Comparison of ENCODE assay signal across 8 cellular contexts in the genomic region with DNA sequence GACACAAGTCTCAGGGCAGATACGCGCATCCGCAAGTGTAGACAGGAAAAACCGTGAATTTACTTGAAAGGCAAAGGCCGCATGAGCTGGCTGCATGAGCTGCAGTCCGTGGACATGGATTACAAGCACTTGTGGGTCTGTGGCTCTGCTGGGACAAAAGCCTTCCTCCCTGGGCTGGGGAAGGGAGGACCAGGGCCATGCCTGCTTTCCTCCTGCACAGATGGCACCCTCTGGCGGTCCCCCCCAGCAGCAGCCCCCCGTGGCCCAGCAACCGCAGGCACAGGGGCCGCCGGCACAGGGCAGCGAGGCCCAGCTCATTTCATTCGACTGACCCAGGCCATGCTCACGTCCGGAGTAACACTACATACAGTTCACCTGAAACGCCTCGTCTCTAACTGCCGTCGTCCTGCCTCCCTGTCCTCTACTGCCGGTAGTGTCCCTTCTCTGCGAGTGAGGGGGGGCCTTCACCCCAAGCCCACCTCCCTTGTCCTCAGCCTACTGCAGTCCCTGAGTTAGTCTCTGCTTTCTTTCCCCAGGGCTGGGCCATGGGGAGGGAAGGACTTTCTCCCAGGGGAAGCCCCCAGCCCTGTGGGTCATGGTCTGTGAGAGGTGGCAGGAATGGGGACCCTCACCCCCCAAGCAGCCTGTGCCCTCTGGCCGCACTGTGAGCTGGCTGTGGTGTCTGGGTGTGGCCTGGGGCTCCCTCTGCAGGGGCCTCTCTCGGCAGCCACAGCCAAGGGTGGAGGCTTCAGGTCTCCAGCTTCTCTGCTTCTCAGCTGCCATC. TPM values are rescaled to one million over a fixed set of nuclear protein-coding genes. Genes with fewer than 3 reads are reported as not detected.
DNase-seq lines count a peak whose midpoint lies in the region; ATAC-seq and TF ChIP-seq lines count a peak whose summit lies in the region.

No MANE protein-coding gene starts in this region.

- no peak for TF ChIP-seq POLR2A in testis (IDR thresholded peaks at IDR 0.05)

- POLR2A ChIA-PET in SK-N-SH (lab: Yijun Ruan, JAX) = interaction anchor here (0.8 to 4.1 kb wide), 7 partner anchors 8 to 132 kb away, joined by 3 to 33 read pairs (median 9); a partner anchor contains a TSS

- H3K36me3 ChIP-seq in SK-N-SH (replicated peaks in 1 of 2; ENCODE audit: control insufficient read depth in 1 of 2, insufficient read depth in 2 of 2, low read length in 1 of 2) (peaks cover 50 to 71% of the 10 kb centered on the region in 2 experiments), testis (ENCODE audit: low read depth, missing control alignments) (no peaks in the 10 kb centered on the region)

- H3K4me1 ChIP-seq in SK-N-SH (ENCODE audit: control insufficient read depth in 1 of 2, insufficient read depth in 2 of 2, low read depth in 1 of 2, low read length in 1 of 2) (peaks cover 14 to 29% of the 10 kb centered on the region in 2 experiments; a peak in 3 of 4 replicates), testis (peaks cover 23% of the 10 kb centered on the region)

- no peak for ATAC-seq in stimulated activated naive CD8-positive, alpha-beta T cell treated with anti-CD3 and anti-CD28 coated beads, Interleukin-15, amount 100 ng/mL, for 72 hours

- peak; percentile 29; the same call in 1 of the 2 replicates for TF ChIP-seq CTCF in SK-N-SH (IDR thresholded peaks at IDR 0.05)
- no peak for TF ChIP-seq CTCF in foreskin fibroblast (IDR thresholded peaks at IDR 0.05; ENCODE audit: low read depth, low read length)
- no peak for TF ChIP-seq CTCF in testis (IDR thresholded peaks at IDR 0.05)

- H3F3A ChIP-seq in SK-N-SH (replicated peaks; ENCODE audit: insufficient read depth) = peaks cover 54% of the 10 kb centered on the region

- H3K4me2 ChIP-seq in SK-N-SH = peak overlapping the region; percentile 97

- H2AFZ ChIP-seq in SK-N-SH (ENCODE audit: low read depth) = no peak overlapping the region

- H3K4me3 ChIP-seq in SK-N-SH (ENCODE audit: low read depth in 2 of 2, low read length in 1 of 2) (peak overlapping the region; percentile 86 to 95), foreskin fibroblast (ENCODE audit: low read depth in 1 of 2, low read length in 2 of 2) (peak overlapping the region; percentile 73 to 93), testis (no peak overlapping the region)

- CTCF ChIA-PET in SK-N-SH (lab: Yijun Ruan, JAX) = interaction anchor here (0.5 to 2.6 kb wide), 9 partner anchors 8 to 168 kb away, joined by 3 to 17 read pairs (median 3); a partner anchor contains a TSS

- H3K4me3 Mint-ChIP-seq in stimulated activated naive CD8-positive, alpha-beta T cell treated with anti-CD3 and anti-CD28 coated beads, Interleukin-15, amount 100 ng/mL, for 72 hours = peak overlapping the region; percentile 94 to 97

- intact Hi-C loops in testis (cut with DNase I; ENCODE audit: low total_unique reads) = no loop called here

- WGBS in SK-N-SH (ENCODE audit: low lambda C conversion rate) = 80% methylated on average over 20 of the region's 23 CpGs
- WGBS in testis, 2 donors = 67 to 72% methylated on average over 22 to 23 of the region's 23 CpGs

- H3K9ac ChIP-seq in SK-N-SH = peak overlapping the region; percentile 98; the same call in 1 of the 2 replicates

- no peak for TF ChIP-seq RAD21 in SK-N-SH (IDR thresholded peaks at IDR 0.05; ENCODE audit: low read length)

- peaks cover 61% of the 10 kb centered on the region for H3K4me1 Mint-ChIP-seq in stimulated activated naive CD8-positive, alpha-beta T cell treated with anti-CD3 and anti-CD28 coated beads, Interleukin-15, amount 100 ng/mL, for 72 hours

- DNase-seq in activated CD8-positive, alpha-beta memory T cell treated with anti-CD3 and anti-CD28 coated beads, Interleukin-2, amount 50 U/mL, for 48 hours = peak; percentile 62
- DNase-seq in activated CD8-positive, alpha-beta memory T cell treated with anti-CD3 and anti-CD28 coated beads for 24 hours = no peak
- no peak for DNase-seq in SK-N-SH
- DNase-seq in foreskin fibroblast = peak in 1 of 2 donors; percentile 50
- DNase-seq in stimulated activated naive CD8-positive, alpha-beta T cell treated with anti-CD3 and anti-CD28 coated beads, Interleukin-15, amount 100 ng/mL, for 72 hours = no peak
- no peak for DNase-seq in testis
- no peak for DNase-seq in NCI-H2029 (lab: John Stamatoyannopoulos, UW)
- DNase-seq in NCI-H345 treated with DMSO at 0.1 percent for 48 hours (lab: John Stamatoyannopoulos, UW; ENCODE audit: unreplicated experiment) = no peak

- H3K27ac ChIP-seq in SK-N-SH (ENCODE audit: low read depth in 2 of 2, low read length in 1 of 2) (peak overlapping the region in 1 of 2 experiments; percentile 84; a peak in 2 of 4 replicates), testis (no peak overlapping the region)

- H3K9me3 ChIP-seq in SK-N-SH (no peaks in the 10 kb centered on the region), testis (no peaks in the 10 kb centered on the region)

- TF ChIP-seq EP300 in SK-N-SH (IDR thresholded peaks at IDR 0.05; ENCODE audit: borderline replicate concordance in 1 of 2, low read depth in 1 of 2, low read length in 1 of 2) = no peak

- H3K27me3 Mint-ChIP-seq in stimulated activated naive CD8-positive, alpha-beta T cell treated with anti-CD3 and anti-CD28 coated beads, Interleukin-15, amount 100 ng/mL, for 72 hours = no peaks in the 10 kb centered on the region

- no peaks in the 10 kb centered on the region for H3K9me3 Mint-ChIP-seq in stimulated activated naive CD8-positive, alpha-beta T cell treated with anti-CD3 and anti-CD28 coated beads, Interleukin-15, amount 100 ng/mL, for 72 hours

- H4K20me1 ChIP-seq in SK-N-SH (ENCODE audit: insufficient read depth) = peaks cover 38% of the 10 kb centered on the region

- H3K79me2 ChIP-seq in SK-N-SH (ENCODE audit: insufficient read depth) = peaks cover 95% of the 10 kb centered on the region

- H3K27me3 ChIP-seq in SK-N-SH (ENCODE audit: insufficient read depth) = no peaks in the 10 kb centered on the region
- H3K27me3 ChIP-seq in testis = no peaks in the 10 kb centered on the region

- no peaks in the 10 kb centered on the region for H3K9me2 ChIP-seq in SK-N-SH

- H3K27ac Mint-ChIP-seq in stimulated activated naive CD8-positive, alpha-beta T cell treated with anti-CD3 and anti-CD28 coated beads, Interleukin-15, amount 100 ng/mL, for 72 hours = peak overlapping the region; percentile 87 to 99

TF ChIP-seq in SK-N-SH, 30 proteins besides CTCF, POLR2A, EP300 and RAD21:
- TF ChIP-seq EZH2phosphoT487 (IDR thresholded peaks at IDR 0.05; ENCODE audit: borderline replicate concordance, low read depth) (no peak), RFX5 (IDR thresholded peaks at IDR 0.05; ENCODE audit: low read length) (no peak)
- TF ChIP-seq, protein P1, sequence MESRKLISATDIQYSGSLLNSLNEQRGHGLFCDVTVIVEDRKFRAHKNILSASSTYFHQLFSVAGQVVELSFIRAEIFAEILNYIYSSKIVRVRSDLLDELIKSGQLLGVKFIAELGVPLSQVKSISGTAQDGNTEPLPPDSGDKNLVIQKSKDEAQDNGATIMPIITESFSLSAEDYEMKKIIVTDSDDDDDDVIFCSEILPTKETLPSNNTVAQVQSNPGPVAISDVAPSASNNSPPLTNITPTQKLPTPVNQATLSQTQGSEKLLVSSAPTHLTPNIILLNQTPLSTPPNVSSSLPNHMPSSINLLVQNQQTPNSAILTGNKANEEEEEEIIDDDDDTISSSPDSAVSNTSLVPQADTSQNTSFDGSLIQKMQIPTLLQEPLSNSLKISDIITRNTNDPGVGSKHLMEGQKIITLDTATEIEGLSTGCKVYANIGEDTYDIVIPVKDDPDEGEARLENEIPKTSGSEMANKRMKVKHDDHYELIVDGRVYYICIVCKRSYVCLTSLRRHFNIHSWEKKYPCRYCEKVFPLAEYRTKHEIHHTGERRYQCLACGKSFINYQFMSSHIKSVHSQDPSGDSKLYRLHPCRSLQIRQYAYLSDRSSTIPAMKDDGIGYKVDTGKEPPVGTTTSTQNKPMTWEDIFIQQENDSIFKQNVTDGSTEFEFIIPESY (IDR thresholded peaks at IDR 0.05; ENCODE audit: borderline replicate concordance, low read depth) = no peak
TF ChIP-seq in SK-N-SH: peak in this region for 0.

RNA-seq across cellular contexts. Expression of a gene that starts 1.7 kb away (rescaled TPM):
- polyA plus RNA-seq in SK-N-SH (2012; rRNA removed) = 255 and 322 TPM in 2 replicates
- polyA plus RNA-seq in SK-N-SH (2012; cell fraction: cytosol; rRNA removed) = 191 and 244 TPM in 2 replicates
- 113 and 204 TPM in 2 replicates for polyA plus RNA-seq in SK-N-SH (2012; cell fraction: nucleus; rRNA removed)
- 10 to 100 TPM; 57.2 to 58.0 TPM for total RNA-seq in testis
- polyA plus RNA-seq in testis (ENCODE audit: insufficient read depth, low read depth, low replicate concordance) = 54.7 TPM

RNA-seq across cellular contexts. Expression of a gene that starts 10.6 kb away (rescaled TPM):
- 29.9 and 34.7 TPM in 2 replicates for polyA plus RNA-seq in SK-N-SH (2012; rRNA removed)
- 11.7 and 21.7 TPM in 2 replicates for polyA plus RNA-seq in SK-N-SH (2012; cell fraction: cytosol; rRNA removed)
- 44.0 and 46.7 TPM in 2 replicates for polyA plus RNA-seq in SK-N-SH (2012; cell fraction: nucleus; rRNA removed)
- 10 to 100 TPM; 30.0 to 42.0 TPM for total RNA-seq in testis
- polyA plus RNA-seq in testis (ENCODE audit: insufficient read depth, low read depth, low replicate concordance) = 51.4 TPM

RNA-seq across cellular contexts. Expression of a gene that starts 17.7 kb away (rescaled TPM):
- polyA plus RNA-seq in SK-N-SH (2012; rRNA removed) (184 and 192 TPM in 2 replicates), testis (ENCODE audit: insufficient read depth, low read depth, low replicate concordance) (182 TPM)
- polyA plus RNA-seq in SK-N-SH (2012; cell fraction: cytosol; rRNA removed) = 53.4 and 74.7 TPM in 2 replicates
- 726 and 951 TPM in 2 replicates for polyA plus RNA-seq in SK-N-SH (2012; cell fraction: nucleus; rRNA removed)
- total RNA-seq in testis = 100 to 1,000 TPM; 154 to 160 TPM

RNA-seq across cellular contexts. Expression of a gene that starts 17.9 kb away (rescaled TPM):
- polyA plus RNA-seq in SK-N-SH (2012; rRNA removed) (148 and 166 TPM in 2 replicates), testis (ENCODE audit: insufficient read depth, low read depth, low replicate concordance) (55.8 TPM)
- 127 and 132 TPM in 2 replicates for polyA plus RNA-seq in SK-N-SH (2012; cell fraction: cytosol; rRNA removed)
- polyA plus RNA-seq in SK-N-SH (2012; cell fraction: nucleus; rRNA removed) = 281 and 480 TPM in 2 replicates
- total RNA-seq in testis = 10 to 100 TPM; 35.7 to 44.2 TPM

RNA-seq across cellular contexts. Expression of a gene that starts 34.9 kb away (rescaled TPM):
- polyA plus RNA-seq in SK-N-SH (2012; rRNA removed) (55.1 and 62.4 TPM in 2 replicates), testis (ENCODE audit: insufficient read depth, low read depth, low replicate concordance) (18.6 TPM)
- polyA plus RNA-seq in SK-N-SH (2012; cell fraction: cytosol; rRNA removed) = 50.3 and 52.9 TPM in 2 replicates
- polyA plus RNA-seq in SK-N-SH (2012; cell fraction: nucleus; rRNA removed) = 72.5 and 89.0 TPM in 2 replicates
- 10 to 100 TPM; 19.0 to 19.9 TPM for total RNA-seq in testis

Comparison
In these comparisons a context has a peak if more than half of its experiments do, and no peak if none do; other contexts are left out.
1. H3K4me3 ChIP-seq: peak in SK-N-SH (2 of 2) and foreskin fibroblast (2 of 2); none in testis (0 of 2).